In the genomic region with DNA sequence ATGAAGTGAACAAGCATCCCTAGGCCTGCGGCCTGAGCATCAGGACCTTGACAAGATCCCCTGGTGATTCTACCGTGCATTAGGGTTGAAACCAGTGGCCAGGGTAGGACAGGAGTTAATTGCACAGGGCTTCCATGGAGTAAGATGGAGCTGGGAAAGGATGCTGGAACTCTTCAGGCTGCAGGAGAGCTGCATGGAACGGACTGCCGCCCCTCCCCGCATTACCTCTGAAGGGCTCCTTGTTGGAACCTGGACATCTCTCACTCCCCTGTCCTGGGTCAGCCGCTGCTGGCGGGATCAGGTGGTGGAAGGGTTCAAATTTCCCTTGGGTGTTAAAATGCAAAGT, we compare ENCODE assay signal across 15 cellular contexts.
DNase-seq lines count a peak whose midpoint lies in the region; ATAC-seq and TF ChIP-seq lines count a peak whose summit lies in the region.
"Had no signal": no experiment of that assay in that cellular context is flagged by ENCODE, and none has a peak within 500 bp of the region (broad histone marks: within the 10 kb centered on the region; RNA-seq: fewer than 3 reads in every experiment).

No MANE protein-coding gene starts in this region.

- ATAC-seq in GM21528 (IDR thresholded peaks at IDR 0.05; ENCODE audit: low FRiP score, unreplicated experiment) = no peak

- H3K9me3 Mint-ChIP-seq in MCF 10A (ENCODE audit: unreplicated experiment) = peaks cover 10% of the 10 kb centered on the region
- H3K9me3 Mint-ChIP-seq: activated T-cell treated with anti-CD3 and anti-CD28 coated beads, Interleukin-2, amount 50 U/mL, for 72 hours had no signal

- no peak overlapping the region for H3K4me3 ChIP-seq in breast epithelium
- 0 out of 2 replicates have a peak overlapping the region, but pooled peaks have one; percentile 30 for H3K4me3 ChIP-seq in OCI-LY3 (ENCODE audit: low read length)
- no peak overlapping the region for H3K4me3 ChIP-seq in mucosa of rectum (ENCODE audit: low read length in 2 of 2)
- H3K4me3 ChIP-seq in transverse colon = no peak overlapping the region
- H3K4me3 ChIP-seq: neural progenitor cell, SJSA1 had no signal

- no peaks in the 10 kb centered on the region for H3K27me3 Mint-ChIP-seq in MCF 10A (ENCODE audit: insufficient read depth, unreplicated experiment)
- H3K27me3 Mint-ChIP-seq: T-helper 17 cell had no signal

- no peaks in the 10 kb centered on the region for H3K4me1 ChIP-seq in breast epithelium
- peaks cover 87% of the 10 kb centered on the region for H3K4me1 ChIP-seq in OCI-LY3 (ENCODE audit: low read length)
- H3K4me1 ChIP-seq in mucosa of rectum (ENCODE audit: control insufficient read depth in 2 of 2, insufficient read depth in 2 of 2, low read length in 2 of 2) = peaks cover 23 to 33% of the 10 kb centered on the region in 2 donors
- H3K4me1 ChIP-seq in transverse colon = peaks cover 2 to 22% (median 17%) of the 10 kb centered on the region in 4 donors
- H3K4me1 ChIP-seq: SJSA1 had no signal

- intact Hi-C loops in breast epithelium (cut with DNase I; ENCODE audit: low total_unique reads) (no loop called here), MCF 10A (cut with micrococcal nuclease) (loop anchor here (5.0 kb wide), 1 partner anchor 873 kb away; no protein-coding TSS in a partner anchor), transverse colon (cut with DNase I; ENCODE audit: low total_unique reads) (no loop called here)

- no peak overlapping the region for H2AFZ ChIP-seq in OCI-LY3 (ENCODE audit: low read depth, low read length)
- H2AFZ ChIP-seq: neural progenitor cell had no signal

- H3K4me2 ChIP-seq in OCI-LY3 (ENCODE audit: low read length) = peak overlapping the region; percentile 64
- H3K4me2 ChIP-seq: neural progenitor cell had no signal

- TF ChIP-seq EP300 in transverse colon (IDR thresholded peaks at IDR 0.05; ENCODE audit: low read depth) = no peak

- POLR2A ChIA-PET in MCF 10A (lab: Yijun Ruan, JAX) = no interaction called here

- H3K9me3 ChIP-seq in breast epithelium (no peaks in the 10 kb centered on the region), OCI-LY3 (ENCODE audit: insufficient read depth, low read length) (no peaks in the 10 kb centered on the region), mucosa of rectum (ENCODE audit: control insufficient read depth in 2 of 2, low read length in 2 of 2) (no peaks in the 10 kb centered on the region), transverse colon (no peaks in the 10 kb centered on the region)
- H3K9me3 ChIP-seq: SJSA1 had no signal

- H3K27ac ChIP-seq in breast epithelium (peak overlapping the region; percentile 65 to 67), OCI-LY3 (ENCODE audit: low read length) (peak overlapping the region; percentile 90), mucosa of rectum (ENCODE audit: low read depth in 2 of 2, low read length in 2 of 2) (peak overlapping the region; percentile 79 to 83), transverse colon (peak overlapping the region in 3 of 4 donors; percentile 17 to 70 (median 64))
- H3K27ac ChIP-seq: neural progenitor cell, SJSA1 had no signal

- BruUV-seq in MCF 10A (replicated peaks; lab: Mats Ljungman, UMichigan) = no TSS peak

- CTCF ChIA-PET in MCF 10A (lab: Yijun Ruan, JAX) = interaction anchor here (0.6 kb wide), 1 partner anchor 8 kb away, joined by 3 read pairs; no protein-coding TSS in a partner anchor

- WGBS in transverse colon (ENCODE audit: low coverage in 1 of 2), 2 donors = 40 to 84% methylated on average over 3 to 7 of the region's 7 CpGs

- no peak overlapping the region for H3K4me3 Mint-ChIP-seq in MCF 10A (ENCODE audit: unreplicated experiment)
- H3K4me3 Mint-ChIP-seq: activated T-cell treated with anti-CD3 and anti-CD28 coated beads, Interleukin-2, amount 50 U/mL, for 72 hours; neural progenitor cell; T-helper 17 cell had no signal

- peaks cover 5% of the 10 kb centered on the region; the same call in 1 of the 2 replicates for H3K79me2 ChIP-seq in OCI-LY3 (ENCODE audit: low read length)

- H3K27me3 ChIP-seq in breast epithelium (no peaks in the 10 kb centered on the region), OCI-LY3 (ENCODE audit: low read depth, low read length) (no peaks in the 10 kb centered on the region), mucosa of rectum (ENCODE audit: control insufficient read depth in 2 of 2, insufficient read depth in 2 of 2, low read length in 2 of 2) (no peaks in the 10 kb centered on the region), transverse colon (no peaks in the 10 kb centered on the region)
- H3K27me3 ChIP-seq: neural progenitor cell, SJSA1 had no signal

- DNase-seq in breast epithelium (ENCODE audit: low spot score in 2 of 2) (no peak), MCF 10A (ENCODE audit: unreplicated experiment) (no peak), transverse colon (no peak), NCI-H748 (lab: John Stamatoyannopoulos, UW; ENCODE audit: unreplicated experiment) (no peak), NOMO-1 (lab: John Stamatoyannopoulos, UW; ENCODE audit: unreplicated experiment in 2 of 2) (no peak)
- DNase-seq: activated T-cell treated with anti-CD3 and anti-CD28 coated beads, Interleukin-2, amount 50 U/mL, for 72 hours; NCI-H524 treated with DMSO at 0.1 percent for 48 hours; retina; T-helper 17 cell had no signal

- TF ChIP-seq CTCF in breast epithelium (IDR thresholded peaks at IDR 0.05) (no peak), MCF 10A (IDR thresholded peaks at IDR 0.05; ENCODE audit: unreplicated experiment) (no peak), OCI-LY3 (IDR thresholded peaks at IDR 0.05; ENCODE audit: low read depth, low read length) (no peak), transverse colon (IDR thresholded peaks at IDR 0.05) (no peak)

- in situ Hi-C loops in transverse colon (cut with MboI; ENCODE audit: low pct_ligation_motif_present in 1 of 4, low pct_unique_long_range_greater_than_20kb in 1 of 4, low sequenced_read_pairs in 3 of 4) = no loop called here

- no peaks in the 10 kb centered on the region for H3K4me1 Mint-ChIP-seq in MCF 10A (ENCODE audit: insufficient read depth, unreplicated experiment)

- TF ChIP-seq POLR2A in breast epithelium (IDR thresholded peaks at IDR 0.05) (no peak), transverse colon (IDR thresholded peaks at IDR 0.05) (no peak)

- H4K20me1 ChIP-seq in OCI-LY3 (ENCODE audit: insufficient read depth, low read length) = no peaks in the 10 kb centered on the region

- H3K9ac ChIP-seq in OCI-LY3 (ENCODE audit: low read length) = peak overlapping the region; percentile 67
- no peak overlapping the region for H3K9ac ChIP-seq in mucosa of rectum (ENCODE audit: low read depth in 1 of 2, low read length in 2 of 2)
- H3K9ac ChIP-seq: neural progenitor cell had no signal

- no peaks in the 10 kb centered on the region for H3K36me3 ChIP-seq in breast epithelium
- H3K36me3 ChIP-seq in OCI-LY3 (replicated peaks; ENCODE audit: low read depth, low read length) = no peaks in the 10 kb centered on the region
- H3K36me3 ChIP-seq in mucosa of rectum (ENCODE audit: control insufficient read depth in 2 of 2, insufficient read depth in 2 of 2, low read length in 2 of 2) = no peaks in the 10 kb centered on the region
- H3K36me3 ChIP-seq in transverse colon = no peaks in the 10 kb centered on the region
- H3K36me3 ChIP-seq: neural progenitor cell, SJSA1 had no signal

- no peaks in the 10 kb centered on the region for H3K36me3 Mint-ChIP-seq in MCF 10A (ENCODE audit: insufficient read depth, unreplicated experiment)
- H3K36me3 Mint-ChIP-seq: neural progenitor cell had no signal

- H3K27ac Mint-ChIP-seq in MCF 10A (ENCODE audit: low read depth, unreplicated experiment) = no peak overlapping the region
- H3K27ac Mint-ChIP-seq: activated naive CD4-positive, alpha-beta T cell treated with anti-CD3 and anti-CD28 coated beads, Interleukin-2, amount 50 U/mL, for 72 hours; activated T-cell treated with anti-CD3 and anti-CD28 coated beads, Interleukin-2, amount 50 U/mL, for 72 hours; neural progenitor cell had no signal
